Comparison of ENCODE assay signal across 5 cellular contexts in genomic region chr9:98351370-98351769, GRCh38.
"Had no signal": no experiment of that assay in that cellular context is flagged by ENCODE, and none has a peak within 500 bp of the region (broad histone marks: within the 10 kb centered on the region; RNA-seq: fewer than 3 reads in every experiment).

No MANE protein-coding gene starts in this region.

- H3K27ac ChIP-seq: HL-60 had no signal

- FAIRE-seq: HepG2, HTR-8/SVneo had no signal

- DNase-seq: IMR-90, KBM-7 had no signal

- ATAC-seq: HepG2 had no signal
